10 cellular contexts compared by ENCODE assay signal in the genomic region with DNA sequence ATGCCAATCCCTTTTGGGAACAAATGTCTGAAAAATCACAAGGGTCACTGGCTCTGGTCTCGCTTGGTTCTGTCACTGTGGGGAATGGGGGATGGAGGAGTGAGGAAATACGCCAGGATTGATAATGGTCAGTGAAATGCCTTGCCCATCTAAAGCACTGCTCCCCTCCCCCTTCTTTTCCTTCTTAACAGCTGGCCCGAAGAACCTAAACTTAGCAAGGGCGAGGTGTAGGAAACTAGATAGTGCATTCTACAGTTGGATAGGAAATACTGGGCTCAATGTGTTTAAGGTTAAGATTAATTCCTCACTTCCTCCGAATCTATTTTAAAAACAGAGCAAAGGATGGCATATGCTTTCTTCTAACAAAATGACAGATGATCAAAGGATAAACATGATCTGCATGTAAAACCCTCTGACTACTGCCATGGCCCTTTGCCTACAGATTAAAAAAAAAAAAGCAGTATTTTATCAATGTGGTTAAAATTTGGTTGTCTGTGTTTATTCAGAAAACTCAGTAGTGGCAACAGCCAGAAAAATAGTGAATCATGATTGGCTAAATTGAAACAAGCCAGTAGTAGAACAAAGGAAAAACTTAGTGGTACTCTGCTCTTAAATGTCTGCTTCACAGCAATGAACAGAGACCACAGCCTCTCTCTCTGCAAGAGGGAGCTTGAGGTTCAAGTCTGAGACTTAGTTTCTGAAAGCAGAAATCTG.
DNase-seq lines count a peak whose midpoint lies in the region; ATAC-seq and TF ChIP-seq lines count a peak whose summit lies in the region.
"Had no signal": no experiment of that assay in that cellular context is flagged by ENCODE, and none has a peak within 500 bp of the region (broad histone marks: within the 10 kb centered on the region; RNA-seq: fewer than 3 reads in every experiment).

No MANE protein-coding gene starts in this region.

- H3K27ac ChIP-seq in CD8-positive, alpha-beta T cell (ENCODE audit: low read depth, low read length): no peak overlapping the region
- H3K27ac ChIP-seq in neural cell (ENCODE audit: low read length): no peak overlapping the region
- H3K27ac ChIP-seq: KMS-11 had no signal

- H3K4me1 Mint-ChIP-seq in CD8-positive, alpha-beta T cell (ENCODE audit: low read depth): peaks cover 35% of the 10 kb centered on the region

- intact Hi-C loops in CD8-positive, alpha-beta T cell (cut with DNase I, micrococcal nuclease): loop anchor here in 1 of 2 experiments (10.0 kb wide), 1 partner anchor 54 kb away; no protein-coding TSS in a partner anchor

- H3K27me3 Mint-ChIP-seq in CD8-positive, alpha-beta T cell (ENCODE audit: low read depth): no peaks in the 10 kb centered on the region

- peak in 2 of 7 experiments; percentile 14 to 24 for DNase-seq in CD8-positive, alpha-beta T cell
- DNase-seq in MV-4-11 (lab: John Stamatoyannopoulos, UW) (peak; percentile 87), fibroblast of mammary gland (ENCODE audit: low read depth) (peak; percentile 31), NCI-H187 treated with DMSO at 0.1 percent for 48 hours (lab: John Stamatoyannopoulos, UW) (no peak), glomerular visceral epithelial cell (ENCODE audit: extremely low spot score) (no peak), HuH-7.5 (ENCODE audit: low spot score) (no peak)

- TF ChIP-seq CTCF in CD8-positive, alpha-beta T cell (IDR thresholded peaks at IDR 0.05): no peak
- TF ChIP-seq CTCF in fibroblast of mammary gland (conservative IDR thresholded peaks at IDR 0.05; ENCODE audit: control insufficient read depth, insufficient read depth, low read depth, low read length): no peak
- no peak for TF ChIP-seq CTCF in neural cell (IDR thresholded peaks at IDR 0.05; ENCODE audit: poor library complexity, severe bottlenecking)

- no peaks in the 10 kb centered on the region for H3K27me3 ChIP-seq in CD8-positive, alpha-beta T cell (ENCODE audit: insufficient read depth, low read length)
- peaks cover 13% of the 10 kb centered on the region for H3K27me3 ChIP-seq in neural cell (ENCODE audit: insufficient read depth, low read depth, low read length)

- H3K9me3 ChIP-seq in CD8-positive, alpha-beta T cell (ENCODE audit: low read length): no peaks in the 10 kb centered on the region
- no peaks in the 10 kb centered on the region for H3K9me3 ChIP-seq in neural cell (ENCODE audit: low read length)

- H3K4me3 Mint-ChIP-seq in CD8-positive, alpha-beta T cell: no peak overlapping the region
- H3K4me3 Mint-ChIP-seq: nephron had no signal

- peak; percentile 80 for ATAC-seq in CD8-positive, alpha-beta T cell
- no peak for ATAC-seq in HG02973 (IDR thresholded peaks at IDR 0.05; ENCODE audit: unreplicated experiment)

- POLR2A ChIA-PET in CD8-positive, alpha-beta T cell (lab: Charles Lee): interaction anchor here (0.7 kb wide), 1 partner anchor 73 kb away, joined by 3 read pairs; no protein-coding TSS in a partner anchor

- H2AFZ ChIP-seq in neural cell (ENCODE audit: low read depth, low read length): no peak overlapping the region

- no peaks in the 10 kb centered on the region for H3K9me3 Mint-ChIP-seq in CD8-positive, alpha-beta T cell
- H3K9me3 Mint-ChIP-seq: nephron had no signal

- no peaks in the 10 kb centered on the region for H3K36me3 ChIP-seq in CD8-positive, alpha-beta T cell (ENCODE audit: insufficient read depth, low read length)
- H3K36me3 ChIP-seq in neural cell (ENCODE audit: insufficient read depth, low read length): no peaks in the 10 kb centered on the region

- H3K4me1 ChIP-seq in CD8-positive, alpha-beta T cell (ENCODE audit: insufficient read depth, low read length): peaks cover 36% of the 10 kb centered on the region

- no peaks in the 10 kb centered on the region for H3K36me3 Mint-ChIP-seq in CD8-positive, alpha-beta T cell

- no peaks in the 10 kb centered on the region for H4K20me1 ChIP-seq in neural cell (ENCODE audit: insufficient read depth)

- H3K79me2 ChIP-seq in neural cell (replicated peaks; ENCODE audit: insufficient read depth, low read length): no peaks in the 10 kb centered on the region

- no peak overlapping the region for H3K4me3 ChIP-seq in CD8-positive, alpha-beta T cell (ENCODE audit: low read depth, low read length)
- H3K4me3 ChIP-seq in fibroblast of mammary gland (ENCODE audit: control insufficient read depth, low read depth, low read length) (no peak overlapping the region), neural cell (ENCODE audit: low read length) (peak overlapping the region; percentile 31)

- H3K4me2 ChIP-seq in neural cell (ENCODE audit: low read length): no peak overlapping the region
- H3K4me2 ChIP-seq: KMS-11 had no signal

- TF ChIP-seq RAD21 in neural cell (conservative IDR thresholded peaks at IDR 0.05): no peak

- H3F3A ChIP-seq in neural cell (ENCODE audit: insufficient read depth, low read length, poor library complexity, severe bottlenecking): no peaks in the 10 kb centered on the region

- H3K9ac ChIP-seq in neural cell (ENCODE audit: low read length): no peak overlapping the region
- H3K9ac ChIP-seq: KMS-11 had no signal

- CTCF ChIA-PET in CD8-positive, alpha-beta T cell (lab: Charles Lee): no interaction called here

- H3K9me2 ChIP-seq in neural cell (ENCODE audit: insufficient read depth, low read length): no peaks in the 10 kb centered on the region

- H3K27ac Mint-ChIP-seq in CD8-positive, alpha-beta T cell: no peak overlapping the region

- no peak for TF ChIP-seq EP300 in neural cell (conservative IDR thresholded peaks at IDR 0.05; ENCODE audit: poor library complexity, severe bottlenecking)

TF ChIP-seq in neural cell, 6 proteins besides CTCF, POLR2A, EP300 and RAD21:
- no peak for TF ChIP-seq MXI1 (conservative IDR thresholded peaks at IDR 0.05; ENCODE audit: poor library complexity, severe bottlenecking)
- TF ChIP-seq POLR2AphosphoS5 (IDR thresholded peaks at IDR 0.05): no peak
- no peak for TF ChIP-seq EZH2 (IDR thresholded peaks at IDR 0.05; ENCODE audit: borderline replicate concordance, insufficient read depth, low read length, poor library complexity, severe bottlenecking)
- TF ChIP-seq SMC3 (conservative IDR thresholded peaks at IDR 0.05; ENCODE audit: poor library complexity): no peak
- TF ChIP-seq TAF1 (IDR thresholded peaks at IDR 0.05; ENCODE audit: low read depth): no peak
- TF ChIP-seq, protein P1, sequence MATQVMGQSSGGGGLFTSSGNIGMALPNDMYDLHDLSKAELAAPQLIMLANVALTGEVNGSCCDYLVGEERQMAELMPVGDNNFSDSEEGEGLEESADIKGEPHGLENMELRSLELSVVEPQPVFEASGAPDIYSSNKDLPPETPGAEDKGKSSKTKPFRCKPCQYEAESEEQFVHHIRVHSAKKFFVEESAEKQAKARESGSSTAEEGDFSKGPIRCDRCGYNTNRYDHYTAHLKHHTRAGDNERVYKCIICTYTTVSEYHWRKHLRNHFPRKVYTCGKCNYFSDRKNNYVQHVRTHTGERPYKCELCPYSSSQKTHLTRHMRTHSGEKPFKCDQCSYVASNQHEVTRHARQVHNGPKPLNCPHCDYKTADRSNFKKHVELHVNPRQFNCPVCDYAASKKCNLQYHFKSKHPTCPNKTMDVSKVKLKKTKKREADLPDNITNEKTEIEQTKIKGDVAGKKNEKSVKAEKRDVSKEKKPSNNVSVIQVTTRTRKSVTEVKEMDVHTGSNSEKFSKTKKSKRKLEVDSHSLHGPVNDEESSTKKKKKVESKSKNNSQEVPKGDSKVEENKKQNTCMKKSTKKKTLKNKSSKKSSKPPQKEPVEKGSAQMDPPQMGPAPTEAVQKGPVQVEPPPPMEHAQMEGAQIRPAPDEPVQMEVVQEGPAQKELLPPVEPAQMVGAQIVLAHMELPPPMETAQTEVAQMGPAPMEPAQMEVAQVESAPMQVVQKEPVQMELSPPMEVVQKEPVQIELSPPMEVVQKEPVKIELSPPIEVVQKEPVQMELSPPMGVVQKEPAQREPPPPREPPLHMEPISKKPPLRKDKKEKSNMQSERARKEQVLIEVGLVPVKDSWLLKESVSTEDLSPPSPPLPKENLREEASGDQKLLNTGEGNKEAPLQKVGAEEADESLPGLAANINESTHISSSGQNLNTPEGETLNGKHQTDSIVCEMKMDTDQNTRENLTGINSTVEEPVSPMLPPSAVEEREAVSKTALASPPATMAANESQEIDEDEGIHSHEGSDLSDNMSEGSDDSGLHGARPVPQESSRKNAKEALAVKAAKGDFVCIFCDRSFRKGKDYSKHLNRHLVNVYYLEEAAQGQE (IDR thresholded peaks at IDR 0.05; ENCODE audit: borderline replicate concordance): no peak

Comparison
In these comparisons a context has a peak if more than half of its experiments do, and no peak if none do; other contexts are left out.
1. DNase-seq: peak in MV-4-11 (single experiment) and fibroblast of mammary gland (single experiment); none in NCI-H187 treated with DMSO at 0.1 percent for 48 hours (single experiment), glomerular visceral epithelial cell (single experiment) and HuH-7.5 (single experiment).